In genomic region chr10:116925061-116925460, GRCh38 we compare ENCODE assay signal across 19 cellular contexts.
"Had no signal": no experiment of that assay in that cellular context is flagged by ENCODE, and none has a peak within 500 bp of the region (broad histone marks: within the 10 kb centered on the region; RNA-seq: fewer than 3 reads in every experiment).

No MANE protein-coding gene starts in this region.

- H3K9me3 Mint-ChIP-seq: memory B cell; stimulated activated memory B cell treated with anti-CD40 and anti-IgM and Interleukin-4, amounts not matched to agents 10 μg/mL and 1 μg/mL and 100 μg/mL, for 72 hours had no signal

- H3K4me1 Mint-ChIP-seq: memory B cell; natural killer cell; stimulated activated memory B cell treated with anti-CD40 and anti-IgM and Interleukin-4, amounts not matched to agents 10 μg/mL and 1 μg/mL and 100 μg/mL, for 72 hours had no signal

- DNase-seq: effector CD4-positive, alpha-beta T cell; hypothalamus; natural killer cell; occipital lobe; ovary; posterior cingulate gyrus; psoas muscle; right cardiac atrium; sigmoid colon; stimulated activated CD4-positive, alpha-beta T cell treated with anti-CD3 and anti-CD28 coated beads, Interleukin-4, amount 100 ng/mL, for 4 hours; stimulated activated naive CD8-positive, alpha-beta T cell treated with anti-CD3 and anti-CD28 coated beads, Interleukin-15, Interleukin-2, amounts not matched to agents 100 U/mL and 50 U/mL, for 24 hours; testis; tibial artery had no signal

- H3K36me3 Mint-ChIP-seq: memory B cell; natural killer cell; stimulated activated memory B cell treated with anti-CD40 and anti-IgM and Interleukin-4, amounts not matched to agents 10 μg/mL and 1 μg/mL and 100 μg/mL, for 72 hours had no signal

- H3K27me3 Mint-ChIP-seq: memory B cell; stimulated activated memory B cell treated with anti-CD40 and anti-IgM and Interleukin-4, amounts not matched to agents 10 μg/mL and 1 μg/mL and 100 μg/mL, for 72 hours had no signal

- H3K27ac Mint-ChIP-seq: memory B cell; natural killer cell; stimulated activated memory B cell treated with anti-CD40 and anti-IgM and Interleukin-4, amounts not matched to agents 10 μg/mL and 1 μg/mL and 100 μg/mL, for 72 hours had no signal

- H3K36me3 ChIP-seq: ovary had no signal

- H3K27me3 ChIP-seq: dorsolateral prefrontal cortex, ovary, sigmoid colon, testis, tibial artery, upper lobe of left lung had no signal

- ATAC-seq: left lobe of liver; natural killer cell; psoas muscle; right cardiac atrium; stimulated activated memory B cell treated with anti-CD40 and anti-IgM and Interleukin-4, amounts not matched to agents 10 μg/mL and 1 μg/mL and 100 μg/mL, for 72 hours; stimulated activated naive CD8-positive, alpha-beta T cell treated with anti-CD3 and anti-CD28 coated beads, Interleukin-15, Interleukin-2, amounts not matched to agents 100 U/mL and 50 U/mL, for 24 hours had no signal

- H3K4me1 ChIP-seq: psoas muscle, sigmoid colon, testis, tibial artery, upper lobe of left lung had no signal

- H3K9me3 ChIP-seq: ovary, psoas muscle, sigmoid colon, testis, tibial artery, upper lobe of left lung had no signal

- H3K4me3 Mint-ChIP-seq: memory B cell; natural killer cell; stimulated activated memory B cell treated with anti-CD40 and anti-IgM and Interleukin-4, amounts not matched to agents 10 μg/mL and 1 μg/mL and 100 μg/mL, for 72 hours had no signal

- H3K4me3 ChIP-seq: dorsolateral prefrontal cortex, lung, ovary, psoas muscle, sigmoid colon, testis, tibial artery, upper lobe of left lung had no signal

- H3K27ac ChIP-seq: ovary, psoas muscle, sigmoid colon, testis, tibial artery, upper lobe of left lung had no signal
